22 cellular contexts compared by ENCODE assay signal in the genomic region with DNA sequence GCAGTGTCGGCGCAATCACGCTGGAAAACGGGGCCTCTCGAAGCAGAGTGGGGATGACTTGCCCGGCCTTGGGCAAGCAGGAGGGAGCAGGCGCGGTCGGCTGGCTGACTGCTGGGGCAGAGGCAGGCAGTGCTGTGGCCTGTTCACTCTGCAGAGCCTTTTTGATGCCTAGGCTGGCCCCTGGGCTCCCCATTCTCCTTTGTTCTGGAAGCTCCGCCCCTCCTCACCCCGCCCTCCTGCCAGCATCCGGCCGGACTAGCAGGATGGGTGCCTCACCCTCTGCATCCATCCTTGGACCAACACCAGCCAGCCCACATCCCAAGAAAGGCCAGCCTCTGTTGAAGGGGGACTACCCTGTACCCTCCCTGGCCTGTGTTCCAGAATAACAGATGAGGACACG.
DNase-seq lines count a peak whose midpoint lies in the region; ATAC-seq and FAIRE-seq lines count a peak whose summit lies in the region.
"Had no signal": no experiment of that assay in that cellular context is flagged by ENCODE, and none has a peak within 500 bp of the region (broad histone marks: within the 10 kb centered on the region; RNA-seq: fewer than 3 reads in every experiment).

A gene (minus strand): TSS at position 136 of the 400 bp plus-strand sequence. CDS start 195 bp downstream, outside the sequence.

- DNase-seq in activated effector memory CD4-positive, alpha-beta T cell treated with anti-CD3 and anti-CD28 coated beads, Interleukin-2, amount 50 U/mL, for 16 hours, result peak; percentile 42
- no peak for DNase-seq in activated effector memory CD4-positive, alpha-beta T cell treated with Interleukin-2 at 50 U/mL for 16 hours
- DNase-seq in hypothalamus (lab: John Stamatoyannopoulos, UW) (peak in 44 of 51 donors; percentile 7 to 86 (median 66)), nucleus accumbens (lab: John Stamatoyannopoulos, UW) (peak in 50 of 56 donors; percentile 20 to 87 (median 75)), urothelium cell line (ENCODE audit: low spot score) (no peak), NCI-H1930 (lab: John Stamatoyannopoulos, UW) (no peak), KBM-7 (no peak)
- DNase-seq: 8988T; activated naive CD4-positive, alpha-beta T cell treated with anti-CD3 and anti-CD28 coated beads for 36 hours; activated T-cell treated with anti-CD3 and anti-CD28 coated beads, Interleukin-2, amount 50 U/mL, for 48 hours; CD8-positive, alpha-beta T cell; DMS 273 treated with DMSO at 0.1 percent for 48 hours; Kasumi-1; naive B cell; NCI-H1694; stimulated activated CD4-positive, alpha-beta T cell treated with anti-CD3 and anti-CD28 coated beads, Interleukin-4, amount 100 ng/mL, for 4 hours; stimulated activated naive CD4-positive, alpha-beta T cell treated with Interleukin-2 at 50 U/mL for 16 hours; transverse colon had no signal

- no peak for ATAC-seq in HG03280 (IDR thresholded peaks at IDR 0.05; ENCODE audit: unreplicated experiment)
- ATAC-seq: CD8-positive, alpha-beta T cell; gastroesophageal sphincter; right lobe of liver had no signal

- in situ Hi-C loops in KBM-7 (cut with MboI; ENCODE audit: low pct_unique_long_range_greater_than_20kb, low sequenced_read_pairs), result no loop called here

- FAIRE-seq in urothelium cell line (lab: Jason Lieb, UNC), result peak; percentile 9
- FAIRE-seq: GM19239 had no signal

Comparison
In these comparisons a context has a peak if more than half of its experiments do, and no peak if none do; other contexts are left out.
1. DNase-seq: peak in activated effector memory CD4-positive, alpha-beta T cell treated with anti-CD3 and anti-CD28 coated beads, Interleukin-2, amount 50 U/mL, for 16 hours (single experiment), hypothalamus (44 of 51) and nucleus accumbens (50 of 56); none in activated effector memory CD4-positive, alpha-beta T cell treated with Interleukin-2 at 50 U/mL for 16 hours (single experiment), urothelium cell line (single experiment), NCI-H1930 (0 of 2) and KBM-7 (single experiment).